19 cellular contexts compared by ENCODE assay signal in the genomic region with DNA sequence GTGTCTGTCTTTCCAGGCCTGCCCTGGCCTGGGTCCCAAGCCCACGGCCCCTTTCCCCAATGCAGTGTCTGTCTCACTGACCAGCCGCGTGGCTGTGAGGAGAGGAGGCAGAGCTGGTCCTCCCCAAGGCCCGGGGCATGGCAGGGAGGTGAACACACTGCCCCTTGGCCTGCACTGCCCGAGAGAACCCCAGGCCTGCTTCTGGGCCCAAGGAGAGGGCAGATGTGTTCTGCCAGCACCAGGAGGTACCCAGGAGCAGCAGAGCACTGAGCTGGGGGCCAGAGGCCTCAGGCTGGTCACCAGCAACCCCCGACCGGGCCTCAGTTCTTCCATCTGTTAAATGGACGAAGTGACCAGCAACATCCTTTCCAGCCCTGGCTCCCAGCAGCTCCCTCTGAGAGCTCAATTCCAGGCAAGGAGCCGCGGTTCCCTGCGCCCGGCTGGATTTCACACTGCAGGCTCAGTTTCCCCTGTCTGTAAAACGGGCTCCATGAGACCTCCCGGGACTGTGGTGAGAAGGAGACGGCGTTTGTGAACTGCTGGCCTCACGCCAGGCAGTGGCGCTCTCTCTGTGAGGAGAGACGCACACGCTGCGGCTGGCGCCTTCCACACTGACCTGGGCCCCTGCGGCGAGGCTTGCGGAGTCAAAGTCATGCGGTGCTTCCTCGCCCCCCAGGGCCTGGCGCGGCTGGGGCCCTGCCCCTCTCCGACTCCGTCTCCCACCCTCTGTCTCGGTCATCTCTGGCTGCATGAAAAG.
"Had no signal": no experiment of that assay in that cellular context is flagged by ENCODE, and none has a peak within 500 bp of the region (broad histone marks: within the 10 kb centered on the region; RNA-seq: fewer than 3 reads in every experiment).

No MANE protein-coding gene starts in this region.

- H3K4me3 ChIP-seq: cardiac muscle cell, esophagus muscularis mucosa, left lung, neural progenitor cell, ovary, sigmoid colon, spleen, stomach, testis, upper lobe of left lung had no signal

- H3K9ac ChIP-seq: neural progenitor cell had no signal

- DNase-seq: activated CD4-positive, alpha-beta memory T cell treated with anti-CD3 and anti-CD28 coated beads, Interleukin-2, amount 10 ng/mL, durations not matched to agents 7 days and 5 days; activated CD4-positive, alpha-beta T cell treated with anti-CD3 and anti-CD28 coated beads for 4 hours; activated naive CD4-positive, alpha-beta T cell treated with anti-CD3 and anti-CD28 coated beads, Interleukin-2, amount 10 ng/mL, durations not matched to agents 7 days and 5 days; activated T-cell treated with anti-CD3 and anti-CD28 coated beads, Interleukin-2, amount 50 U/mL, for 24 hours; hippocampal formation; kidney; left lung; mammary epithelial cell; naive B cell; sigmoid colon; spleen; stomach; testis had no signal

- H3K27me3 ChIP-seq: cardiac muscle cell, ovary, spleen, testis, upper lobe of left lung had no signal

- H3K9me3 ChIP-seq: esophagus muscularis mucosa, left lung, ovary, sigmoid colon, spleen, stomach, testis, upper lobe of left lung had no signal

- H2AFZ ChIP-seq: neural progenitor cell had no signal

- H3K27ac ChIP-seq: cardiac muscle cell, esophagus muscularis mucosa, left lung, neural progenitor cell, ovary, sigmoid colon, spleen, stomach, testis, upper lobe of left lung had no signal

- ATAC-seq: left lung, WTC11 had no signal

- H3K4me2 ChIP-seq: neural progenitor cell had no signal

- H3K36me3 ChIP-seq: cardiac muscle cell, esophagus muscularis mucosa, left lung, neural progenitor cell, ovary, sigmoid colon, spleen, stomach, upper lobe of left lung had no signal
